Comparison of ENCODE assay signal across 11 cellular contexts in the genomic region with DNA sequence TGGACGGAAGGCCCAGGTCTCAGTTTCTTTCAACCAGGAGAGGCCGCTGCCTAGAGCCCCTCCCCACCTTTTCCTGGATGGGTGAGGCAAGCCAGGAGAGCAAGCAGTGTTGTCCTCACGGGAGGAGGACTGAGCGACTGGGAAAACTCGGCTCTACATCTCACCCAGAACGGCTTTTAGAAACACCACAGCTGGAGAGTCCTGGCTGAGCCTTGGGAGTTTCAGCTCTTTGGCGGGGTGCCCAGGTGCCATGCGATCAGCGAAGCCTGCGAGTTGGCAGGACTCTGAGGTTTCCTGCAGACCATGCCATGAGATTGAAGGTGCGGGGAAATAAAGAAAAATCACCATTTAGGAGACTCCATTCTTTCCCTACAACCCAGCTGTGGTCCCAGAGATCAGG. TPM values are rescaled to one million over a fixed set of nuclear protein-coding genes. Genes with fewer than 3 reads are reported as not detected.
A peak's percentile ranks its signal among the peaks of the same experiment; 100 is the strongest.
DNase-seq lines count a peak whose midpoint lies in the region; ATAC-seq and TF ChIP-seq lines count a peak whose summit lies in the region.
"Had no signal": no experiment of that assay in that cellular context is flagged by ENCODE, and none has a peak within 500 bp of the region (broad histone marks: within the 10 kb centered on the region; RNA-seq: fewer than 3 reads in every experiment).

No MANE protein-coding gene starts in this region.

- H3K4me3 ChIP-seq in MG63: no peak overlapping the region
- no peak overlapping the region for H3K4me3 ChIP-seq in astrocyte of the spinal cord (ENCODE audit: low read depth, low read length)
- no peak overlapping the region for H3K4me3 ChIP-seq in stomach smooth muscle (ENCODE audit: low read length in 2 of 2)
- H3K4me3 ChIP-seq: SJSA1 had no signal

- no peak for ATAC-seq in HG02642 (IDR thresholded peaks at IDR 0.05; ENCODE audit: poor library complexity, unreplicated experiment)
- ATAC-seq in GM21526 (IDR thresholded peaks at IDR 0.05; ENCODE audit: low FRiP score, unreplicated experiment): no peak

- no peaks in the 10 kb centered on the region for H3K9me3 Mint-ChIP-seq in activated naive CD4-positive, alpha-beta T cell treated with anti-CD3 and anti-CD28 coated beads for 36 hours
- H3K9me3 Mint-ChIP-seq: activated CD4-positive, alpha-beta T cell treated with anti-CD3 and anti-CD28 coated beads, Interleukin-2, amount 10 ng/mL, durations not matched to agents 7 days and 5 days; activated naive CD8-positive, alpha-beta T cell treated with anti-CD3 and anti-CD28 coated beads, Interleukin-2, amount 10 ng/mL, durations not matched to agents 7 days and 5 days had no signal

- H3K36me3 ChIP-seq in MG63 (peaks cover 18% of the 10 kb centered on the region), stomach smooth muscle (ENCODE audit: control insufficient read depth in 2 of 2, insufficient read depth in 2 of 2, low read length in 2 of 2) (peaks cover 0 to 5% of the 10 kb centered on the region in 2 donors)

- H3K9ac ChIP-seq in stomach smooth muscle (ENCODE audit: low read length in 2 of 2): peak overlapping the region; percentile 31 to 47

- peaks cover 3% of the 10 kb centered on the region for H3K4me1 Mint-ChIP-seq in activated naive CD4-positive, alpha-beta T cell treated with anti-CD3 and anti-CD28 coated beads for 36 hours (ENCODE audit: low read depth)

- in situ Hi-C loops in astrocyte of the spinal cord (cut with HindIII; ENCODE audit: low sequenced_read_pairs): no loop called here

- H3K27me3 ChIP-seq in MG63: no peaks in the 10 kb centered on the region
- no peaks in the 10 kb centered on the region for H3K27me3 ChIP-seq in stomach smooth muscle (ENCODE audit: control insufficient read depth in 1 of 2, insufficient read depth in 2 of 2, low read length in 2 of 2)
- H3K27me3 ChIP-seq: SJSA1 had no signal

- H3K4me3 Mint-ChIP-seq in activated naive CD4-positive, alpha-beta T cell treated with anti-CD3 and anti-CD28 coated beads for 36 hours: no peak overlapping the region
- H3K4me3 Mint-ChIP-seq: activated CD4-positive, alpha-beta T cell treated with anti-CD3 and anti-CD28 coated beads, Interleukin-2, amount 10 ng/mL, durations not matched to agents 7 days and 5 days; activated naive CD8-positive, alpha-beta T cell treated with anti-CD3 and anti-CD28 coated beads, Interleukin-2, amount 10 ng/mL, durations not matched to agents 7 days and 5 days had no signal

- intact Hi-C loops in activated naive CD4-positive, alpha-beta T cell treated with anti-CD3 and anti-CD28 coated beads for 36 hours (cut with micrococcal nuclease): no loop called here

- H3K27me3 Mint-ChIP-seq in activated naive CD4-positive, alpha-beta T cell treated with anti-CD3 and anti-CD28 coated beads for 36 hours (ENCODE audit: low read depth): no peaks in the 10 kb centered on the region
- H3K27me3 Mint-ChIP-seq: activated CD4-positive, alpha-beta T cell treated with anti-CD3 and anti-CD28 coated beads, Interleukin-2, amount 10 ng/mL, durations not matched to agents 7 days and 5 days; activated naive CD8-positive, alpha-beta T cell treated with anti-CD3 and anti-CD28 coated beads, Interleukin-2, amount 10 ng/mL, durations not matched to agents 7 days and 5 days had no signal

- H3K9me3 ChIP-seq in MG63 (no peaks in the 10 kb centered on the region), stomach smooth muscle (ENCODE audit: control insufficient read depth in 2 of 2, low read length in 2 of 2) (no peaks in the 10 kb centered on the region)
- H3K9me3 ChIP-seq: SJSA1 had no signal

- peaks cover 44% of the 10 kb centered on the region for H3K4me1 ChIP-seq in stomach smooth muscle (ENCODE audit: control insufficient read depth, insufficient read depth, low read length)

- H3K27ac ChIP-seq in stomach smooth muscle (ENCODE audit: low read length): peak overlapping the region; percentile 66
- H3K27ac ChIP-seq: SJSA1 had no signal

- no peak for TF ChIP-seq CTCF in astrocyte of the spinal cord (IDR thresholded peaks at IDR 0.05; ENCODE audit: low read depth, low read length)

- CTCF ChIA-PET in activated naive CD4-positive, alpha-beta T cell treated with anti-CD3 and anti-CD28 coated beads for 36 hours (lab: Charles Lee): no interaction called here

- no peak overlapping the region for H3K27ac Mint-ChIP-seq in activated naive CD4-positive, alpha-beta T cell treated with anti-CD3 and anti-CD28 coated beads for 36 hours
- H3K27ac Mint-ChIP-seq: activated CD4-positive, alpha-beta T cell treated with anti-CD3 and anti-CD28 coated beads, Interleukin-2, amount 10 ng/mL, durations not matched to agents 7 days and 5 days; activated naive CD8-positive, alpha-beta T cell treated with anti-CD3 and anti-CD28 coated beads, Interleukin-2, amount 10 ng/mL, durations not matched to agents 7 days and 5 days had no signal

- no peaks in the 10 kb centered on the region for H3K36me3 Mint-ChIP-seq in activated naive CD4-positive, alpha-beta T cell treated with anti-CD3 and anti-CD28 coated beads for 36 hours (ENCODE audit: low read depth)

- DNase-seq in MG63 (peak; percentile 78), astrocyte of the spinal cord (ENCODE audit: low read depth, low spot score) (peak; percentile 37), inferior parietal cortex (ENCODE audit: extremely low spot score) (peak; percentile 67), A172 (ENCODE audit: low spot score) (no peak)
- DNase-seq in activated naive CD4-positive, alpha-beta T cell treated with anti-CD3 and anti-CD28 coated beads for 36 hours: no peak
- DNase-seq: activated CD4-positive, alpha-beta T cell treated with anti-CD3 and anti-CD28 coated beads, Interleukin-2, amount 10 ng/mL, durations not matched to agents 7 days and 5 days; activated naive CD8-positive, alpha-beta T cell treated with anti-CD3 and anti-CD28 coated beads, Interleukin-2, amount 10 ng/mL, durations not matched to agents 7 days and 5 days had no signal

RNA-seq across cellular contexts. Expression of gene PPCDC, which starts 26.0 kb away (rescaled TPM):
- total RNA-seq in MG63 (2014; rRNA removed; shearing (Covaris generic); ENCODE audit: low replicate concordance): 10.8 and 31.9 TPM in 2 replicates
- total RNA-seq in activated naive CD4-positive, alpha-beta T cell treated with anti-CD3 and anti-CD28 coated beads for 36 hours: 10 to 100 TPM; 17.5 to 18.0 TPM
- 16.1 and 19.1 TPM in 2 replicates for total RNA-seq in A172 (2014; rRNA removed; shearing (Covaris generic))

RNA-seq across cellular contexts. Expression of gene SCAMP5, which starts 54.0 kb away (rescaled TPM):
- total RNA-seq in MG63 (2014; rRNA removed; shearing (Covaris generic); ENCODE audit: low replicate concordance): 0.20 and 3.4 TPM in 2 replicates
- total RNA-seq in activated naive CD4-positive, alpha-beta T cell treated with anti-CD3 and anti-CD28 coated beads for 36 hours: under 1 TPM; 0.15 to 0.38 TPM
- 4.7 and 5.9 TPM in 2 replicates for total RNA-seq in A172 (2014; rRNA removed; shearing (Covaris generic))

Comparison
In these comparisons a context has a peak if more than half of its experiments do, and no peak if none do; other contexts are left out.
1. DNase-seq: peak in MG63 (single experiment), astrocyte of the spinal cord (single experiment) and inferior parietal cortex (single experiment); none in activated naive CD4-positive, alpha-beta T cell treated with anti-CD3 and anti-CD28 coated beads for 36 hours (single experiment) and A172 (single experiment).